Comparison of ENCODE assay signal across 1 cellular context in the genomic region with DNA sequence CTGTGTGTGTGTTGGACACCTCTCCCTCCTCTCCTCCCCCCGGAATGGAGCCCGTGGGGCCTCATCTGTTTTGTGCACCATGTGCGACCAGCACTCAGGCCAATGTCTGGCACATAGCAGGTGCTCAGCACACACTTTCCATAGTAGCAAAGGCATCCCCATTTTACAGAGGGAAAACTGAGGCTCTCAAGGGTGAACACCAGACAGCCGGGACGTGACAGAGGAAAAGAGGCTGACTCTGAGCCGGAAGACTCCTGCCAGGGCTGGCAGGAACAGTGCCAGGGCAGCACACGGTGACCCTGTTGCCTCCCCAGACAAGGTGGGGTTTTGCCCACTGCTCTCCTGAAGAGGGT.
TF ChIP-seq lines count a peak whose summit lies in the region.

No MANE protein-coding gene starts in this region.

TF ChIP-seq in K562, 482 proteins besides CTCF, POLR2A, EP300 and RAD21:
- TF ChIP-seq ZNF224 (CRISPR knock-in tag; IDR thresholded peaks at IDR 0.05) (no peak), BCOR (IDR thresholded peaks at IDR 0.05) (peak; percentile 64; the same call in 1 of the 2 replicates)
